Comparison of ENCODE assay signal across 8 cellular contexts in genomic region chr2:130797493-130798435, GRCh38. TPM values are rescaled to one million over a fixed set of nuclear protein-coding genes. Genes with fewer than 3 reads are reported as not detected.
DNase-seq lines count a peak whose midpoint lies in the region; ATAC-seq and TF ChIP-seq lines count a peak whose summit lies in the region.

No MANE protein-coding gene starts in this region.

- peak; percentile 77 for DNase-seq in COR-L47 (lab: John Stamatoyannopoulos, UW)
- DNase-seq in NK-92 treated with Interleukin-12 subunit alpha and Interleukin-12 subunit beta, amount 100 ng/mL, for 24 hours (lab: John Stamatoyannopoulos, UW), result peak; percentile 84
- peak; percentile 93 for DNase-seq in activated CD8-positive, alpha-beta memory T cell treated with anti-CD3 and anti-CD28 coated beads, Interleukin-2, amount 10 ng/mL, durations not matched to agents 7 days and 5 days
- peak; percentile 98 for DNase-seq in endothelial cell (ENCODE audit: low spot score)
- peak; percentile 81 for DNase-seq in middle frontal gyrus (ENCODE audit: extremely low spot score, low spot score)
- peak; percentile 84 to 86 for DNase-seq in stimulated activated CD8-positive, alpha-beta memory T cell treated with anti-CD3 and anti-CD28 coated beads, Interleukin-15, amount 100 ng/mL, for 48 hours (ENCODE audit: low read depth in 2 of 2)

- no peaks in the 10 kb centered on the region for H3K9me3 Mint-ChIP-seq in activated CD8-positive, alpha-beta memory T cell treated with anti-CD3 and anti-CD28 coated beads, Interleukin-2, amount 10 ng/mL, durations not matched to agents 7 days and 5 days (ENCODE audit: low read depth)
- H3K9me3 Mint-ChIP-seq in endothelial cell (ENCODE audit: unreplicated experiment), result no peaks in the 10 kb centered on the region

- TF ChIP-seq CTCF in endothelial cell (IDR thresholded peaks at IDR 0.05; ENCODE audit: unreplicated experiment), result peak; percentile 85

- peaks cover 5% of the 10 kb centered on the region for H3K27me3 Mint-ChIP-seq in activated CD8-positive, alpha-beta memory T cell treated with anti-CD3 and anti-CD28 coated beads, Interleukin-2, amount 10 ng/mL, durations not matched to agents 7 days and 5 days
- no peaks in the 10 kb centered on the region for H3K27me3 Mint-ChIP-seq in endothelial cell (ENCODE audit: unreplicated experiment)

- CTCF ChIA-PET in activated CD8-positive, alpha-beta memory T cell treated with anti-CD3 and anti-CD28 coated beads, Interleukin-2, amount 10 ng/mL, durations not matched to agents 7 days and 5 days (lab: Charles Lee), result interaction anchor here (0.5 to 10.5 kb wide), 53 partner anchors 9 to 463 kb away, joined by 3 to 271 read pairs (median 4); partner anchors contain the start of genes ARHGEF4, GPR148 and IMP4

- peaks cover 17% of the 10 kb centered on the region for H3K4me1 Mint-ChIP-seq in activated CD8-positive, alpha-beta memory T cell treated with anti-CD3 and anti-CD28 coated beads, Interleukin-2, amount 10 ng/mL, durations not matched to agents 7 days and 5 days
- H3K4me1 Mint-ChIP-seq in endothelial cell (ENCODE audit: unreplicated experiment), result peaks cover 3% of the 10 kb centered on the region

- no peaks in the 10 kb centered on the region for H3K36me3 Mint-ChIP-seq in activated CD8-positive, alpha-beta memory T cell treated with anti-CD3 and anti-CD28 coated beads, Interleukin-2, amount 10 ng/mL, durations not matched to agents 7 days and 5 days
- H3K36me3 Mint-ChIP-seq in endothelial cell (ENCODE audit: low read depth, unreplicated experiment), result no peaks in the 10 kb centered on the region

- ATAC-seq in GM19452 (IDR thresholded peaks at IDR 0.05; ENCODE audit: unreplicated experiment) (peak; percentile 91), HG03571 (IDR thresholded peaks at IDR 0.05; ENCODE audit: unreplicated experiment) (peak; percentile 93)
- peak; percentile 93 for ATAC-seq in activated CD8-positive, alpha-beta memory T cell treated with anti-CD3 and anti-CD28 coated beads, Interleukin-2, amount 10 ng/mL, durations not matched to agents 7 days and 5 days

- H3K4me3 Mint-ChIP-seq in activated CD8-positive, alpha-beta memory T cell treated with anti-CD3 and anti-CD28 coated beads, Interleukin-2, amount 10 ng/mL, durations not matched to agents 7 days and 5 days, result peak overlapping the region; percentile 66
- peak overlapping the region; percentile 59 for H3K4me3 Mint-ChIP-seq in endothelial cell (ENCODE audit: unreplicated experiment)

- peak overlapping the region; percentile 64 for H3K27ac Mint-ChIP-seq in activated CD8-positive, alpha-beta memory T cell treated with anti-CD3 and anti-CD28 coated beads, Interleukin-2, amount 10 ng/mL, durations not matched to agents 7 days and 5 days
- no peak overlapping the region for H3K27ac Mint-ChIP-seq in endothelial cell (ENCODE audit: unreplicated experiment)

RNA-seq across cellular contexts. Expression of gene ARHGEF4, which starts 39.0 kb away (rescaled TPM):
- under 1 TPM; 0.30 to 0.41 TPM for total RNA-seq in activated CD8-positive, alpha-beta memory T cell treated with anti-CD3 and anti-CD28 coated beads, Interleukin-2, amount 10 ng/mL, durations not matched to agents 7 days and 5 days
- total RNA-seq in endothelial cell (ENCODE audit: unreplicated experiment), result 10.3 TPM

RNA-seq across cellular contexts. Expression of gene AMER3, which starts 42.4 kb away (rescaled TPM):
- not detected for total RNA-seq in activated CD8-positive, alpha-beta memory T cell treated with anti-CD3 and anti-CD28 coated beads, Interleukin-2, amount 10 ng/mL, durations not matched to agents 7 days and 5 days
- 0.18 TPM for total RNA-seq in endothelial cell (ENCODE audit: unreplicated experiment)

Comparison
In these comparisons a context has a peak if more than half of its experiments do, and no peak if none do; other contexts are left out.
1. Peak in every context shown above with its lines: DNase-seq and ATAC-seq.